2 cellular contexts compared by ENCODE assay signal in genomic region chr9:26935847-26936246, GRCh38.
TF ChIP-seq lines count a peak whose summit lies in the region.

No MANE protein-coding gene starts in this region.

TF ChIP-seq in A549, 52 proteins besides CTCF, POLR2A, EP300 and RAD21 (continued from another document):
- TF ChIP-seq ZFP36 (IDR thresholded peaks at IDR 0.05; ENCODE audit: borderline replicate concordance, partially characterized antibody): no peak
- TF ChIP-seq MAFK (IDR thresholded peaks at IDR 0.05; ENCODE audit: partially characterized antibody): peak; percentile 91

TF ChIP-seq in GM23338, 12 proteins besides CTCF, POLR2A, EP300 and RAD21 (continued from another document):
- TF ChIP-seq REST (IDR thresholded peaks at IDR 0.05; ENCODE audit: unreplicated experiment) (no peak), JUNB (IDR thresholded peaks at IDR 0.05; ENCODE audit: unreplicated experiment) (no peak), STAT1 (IDR thresholded peaks at IDR 0.05; ENCODE audit: unreplicated experiment) (no peak), ZNF331 (CRISPR knock-in tag; IDR thresholded peaks at IDR 0.05; ENCODE audit: low read depth) (no peak), NANOG (IDR thresholded peaks at IDR 0.05; ENCODE audit: borderline replicate concordance) (no peak), ZNF462 (CRISPR knock-in tag; IDR thresholded peaks at IDR 0.05) (no peak), EZH2phosphoT487 (IDR thresholded peaks at IDR 0.05; ENCODE audit: unreplicated experiment) (no peak), POLR2AphosphoS5 (IDR thresholded peaks at IDR 0.05; ENCODE audit: low read depth) (no peak), ETS1 (IDR thresholded peaks at IDR 0.05) (no peak), CREB1 (CRISPR knock-in tag; IDR thresholded peaks at IDR 0.05; ENCODE audit: low read depth) (no peak), EZH2 (IDR thresholded peaks at IDR 0.05; ENCODE audit: low read depth, unreplicated experiment) (no peak)
